ENCODE assay signal across 19 cellular contexts in the genomic region with DNA sequence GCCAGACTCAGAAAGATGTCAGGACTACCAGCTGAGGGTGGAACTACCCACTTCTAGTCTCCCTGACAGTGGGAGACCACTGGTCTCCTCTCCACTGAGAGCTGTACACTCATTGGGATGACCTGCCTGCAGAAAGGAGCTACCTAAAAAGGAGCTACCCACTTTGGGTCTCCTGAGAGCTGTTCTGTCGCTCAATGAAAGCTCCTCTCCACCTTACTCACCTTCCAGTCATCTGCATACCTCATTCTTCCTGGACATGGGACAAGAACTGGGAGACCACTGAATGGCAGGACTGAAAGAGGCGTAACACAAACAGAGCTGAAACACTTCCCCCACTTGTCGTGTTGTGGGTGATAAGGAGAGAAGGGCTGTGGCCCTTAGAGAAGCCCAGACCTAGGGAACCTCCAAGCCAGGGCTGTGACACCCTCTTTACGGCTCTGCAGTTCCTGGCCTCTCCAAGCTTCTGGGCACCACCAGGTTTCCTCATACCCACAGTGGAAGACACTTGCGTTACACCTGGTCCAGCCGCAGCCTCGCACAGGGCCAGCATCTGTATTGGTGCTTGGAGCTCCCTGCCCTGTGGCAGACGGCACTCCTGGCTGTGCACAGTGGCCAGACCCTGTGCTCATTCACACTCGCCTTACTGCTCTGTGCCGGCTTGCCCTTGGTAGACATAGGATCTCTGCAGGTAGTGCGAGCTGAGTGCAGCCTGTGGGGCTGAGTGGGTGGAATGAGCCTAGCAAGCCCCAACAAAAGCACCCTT. TPM values are rescaled to one million over a fixed set of nuclear protein-coding genes. Genes with fewer than 3 reads are reported as not detected.
"Had no signal": no experiment of that assay in that cellular context is flagged by ENCODE, and none has a peak within 500 bp of the region (broad histone marks: within the 10 kb centered on the region; RNA-seq: fewer than 3 reads in every experiment).

No MANE protein-coding gene starts in this region.

- H3K4me3 ChIP-seq: cardiac muscle cell, lower lobe of right lung, suprapubic skin, transverse colon had no signal

- H3K36me3 ChIP-seq: cardiac muscle cell, lower lobe of right lung, suprapubic skin, transverse colon had no signal

- H3K27ac ChIP-seq: cardiac muscle cell, lower lobe of right lung, parathyroid adenoma, suprapubic skin, transverse colon had no signal

- H3K4me1 ChIP-seq: lower lobe of right lung, parathyroid adenoma, suprapubic skin, transverse colon had no signal

- DNase-seq: activated CD4-positive, alpha-beta memory T cell treated with anti-CD3 and anti-CD28 coated beads, Interleukin-2, amount 10 ng/mL, durations not matched to agents 7 days and 5 days; activated CD4-positive, alpha-beta T cell treated with anti-CD3 and anti-CD28 coated beads for 4 hours; activated CD8-positive, alpha-beta memory T cell treated with anti-CD3 and anti-CD28 coated beads, Interleukin-2, amount 10 ng/mL, durations not matched to agents 7 days and 5 days; amniotic stem cell; dermis blood vessel endothelial cell; effector memory CD4-positive, alpha-beta T cell; foreskin fibroblast; left colon; lower lobe of right lung; stimulated activated CD8-positive, alpha-beta memory T cell treated with anti-CD3 and anti-CD28 coated beads, Interleukin-4, amount 100 ng/mL, for 48 hours; SW 1271; transverse colon had no signal

- ATAC-seq: activated CD8-positive, alpha-beta memory T cell treated with anti-CD3 and anti-CD28 coated beads, Interleukin-2, amount 10 ng/mL, durations not matched to agents 7 days and 5 days; left colon; WTC11 had no signal

- H3K9me3 ChIP-seq: lower lobe of right lung, transverse colon had no signal

- H3K27me3 ChIP-seq: cardiac muscle cell, suprapubic skin, transverse colon had no signal

RNA-seq across cellular contexts. Expression of a gene that starts 54.9 kb away (rescaled TPM):
- total RNA-seq: activated CD4-positive, alpha-beta memory T cell treated with anti-CD3 and anti-CD28 coated beads, Interleukin-2, amount 10 ng/mL, durations not matched to agents 7 days and 5 days; activated CD8-positive, alpha-beta memory T cell treated with anti-CD3 and anti-CD28 coated beads, Interleukin-2, amount 10 ng/mL, durations not matched to agents 7 days and 5 days; cardiac muscle cell; dermis blood vessel endothelial cell; glomerular endothelial cell; natural killer cell treated with Interleukin-12 subunit alpha and Interleukin-12 subunit beta and Interleukin-15 and Interleukin-18, amount 100 ng/mL, for 72 hours; T-helper 2 cell treated with Interferon-gamma antibody and Interleukin-4, amounts not matched to agents 100 ng/mL and 5 ng/mL, for 36 hours had no signal
